29 cellular contexts compared by ENCODE assay signal in genomic region chr3:43863966-43864933, GRCh38.
"Had no signal": no experiment of that assay in that cellular context is flagged by ENCODE, and none has a peak within 500 bp of the region (broad histone marks: within the 10 kb centered on the region; RNA-seq: fewer than 3 reads in every experiment).

No MANE protein-coding gene starts in this region.

- H3K27me3 ChIP-seq: adrenal gland, body of pancreas, right lobe of liver, testis had no signal

- DNase-seq: activated CD4-positive, alpha-beta T cell treated with anti-CD3 and anti-CD28 coated beads for 4 hours; activated CD4-positive, alpha-beta T cell treated with anti-CD3 and anti-CD28 coated beads, Interleukin-2, amount 50 U/mL, for 4 hours; activated CD8-positive, alpha-beta memory T cell treated with anti-CD3 and anti-CD28 coated beads, Interleukin-2, amount 50 U/mL, for 4 hours; activated effector memory CD4-positive, alpha-beta T cell treated with anti-CD3 and anti-CD28 coated beads, Interleukin-2, amount 50 U/mL, for 16 hours; activated naive CD4-positive, alpha-beta T cell treated with anti-CD3 and anti-CD28 coated beads for 36 hours; activated naive CD8-positive, alpha-beta T cell treated with anti-CD3 and anti-CD28 coated beads for 36 hours; activated T-cell treated with anti-CD3 and anti-CD28 coated beads, Interleukin-2, amount 50 U/mL, for 1 hour; adrenal gland; body of pancreas; dorsolateral prefrontal cortex; esophagus squamous epithelium; foreskin melanocyte; heart right ventricle; left lung; lower lobe of right lung; naive B cell; nucleus accumbens; right lobe of liver; stimulated activated CD4-positive, alpha-beta T cell treated with anti-CD3 and anti-CD28 coated beads, Interleukin-12 subunit alpha, Interleukin-12 subunit beta, amount 100 ng/mL, for 4 hours; stimulated activated CD4-positive, alpha-beta T cell treated with anti-CD3 and anti-CD28 coated beads, Interleukin-4, amount 100 ng/mL, for 1 hour; stimulated activated naive CD8-positive, alpha-beta T cell treated with anti-CD3 and anti-CD28 coated beads, Interleukin-15, Interleukin-2, amounts not matched to agents 100 U/mL and 50 U/mL, for 24 hours; testis; trophoblast cell had no signal

- H3K27ac Mint-ChIP-seq: activated naive CD4-positive, alpha-beta T cell treated with anti-CD3 and anti-CD28 coated beads for 36 hours; activated naive CD8-positive, alpha-beta T cell treated with anti-CD3 and anti-CD28 coated beads for 36 hours; activated T-helper 1 cell treated with anti-CD3 and anti-CD28 coated beads, Interleukin-12 subunit alpha, Interleukin-12 subunit beta, Interleukin-2, Interleukin-4 antibody, amounts not matched to agents 30 ng/mL and 10 ng/mL and 1 ng/mL, durations not matched to agents 14 hours and 24 hours and 36 hours had no signal

- H3K4me3 Mint-ChIP-seq: activated naive CD4-positive, alpha-beta T cell treated with anti-CD3 and anti-CD28 coated beads for 36 hours; activated naive CD8-positive, alpha-beta T cell treated with anti-CD3 and anti-CD28 coated beads for 36 hours; activated T-helper 1 cell treated with anti-CD3 and anti-CD28 coated beads, Interleukin-12 subunit alpha, Interleukin-12 subunit beta, Interleukin-2, Interleukin-4 antibody, amounts not matched to agents 30 ng/mL and 10 ng/mL and 1 ng/mL, durations not matched to agents 14 hours and 24 hours and 36 hours; naive B cell had no signal

- ATAC-seq: body of pancreas; heart right ventricle; left lung; lower lobe of right lung; right lobe of liver; stimulated activated naive CD8-positive, alpha-beta T cell treated with anti-CD3 and anti-CD28 coated beads, Interleukin-15, Interleukin-2, amounts not matched to agents 100 U/mL and 50 U/mL, for 24 hours had no signal

- H3K4me1 ChIP-seq: adrenal gland, body of pancreas, esophagus squamous epithelium, heart right ventricle, left lung, lower lobe of right lung, right lobe of liver, testis had no signal

- H3K4me1 Mint-ChIP-seq: activated naive CD8-positive, alpha-beta T cell treated with anti-CD3 and anti-CD28 coated beads for 36 hours; naive B cell had no signal

- H3K9me3 Mint-ChIP-seq: activated naive CD4-positive, alpha-beta T cell treated with anti-CD3 and anti-CD28 coated beads for 36 hours; activated naive CD8-positive, alpha-beta T cell treated with anti-CD3 and anti-CD28 coated beads for 36 hours; activated T-helper 1 cell treated with anti-CD3 and anti-CD28 coated beads, Interleukin-12 subunit alpha, Interleukin-12 subunit beta, Interleukin-2, Interleukin-4 antibody, amounts not matched to agents 30 ng/mL and 10 ng/mL and 1 ng/mL, durations not matched to agents 14 hours and 24 hours and 36 hours; naive B cell had no signal

- H3K36me3 Mint-ChIP-seq: activated naive CD8-positive, alpha-beta T cell treated with anti-CD3 and anti-CD28 coated beads for 36 hours; naive B cell had no signal

- H3K36me3 ChIP-seq: adrenal gland, cardiac muscle cell, esophagus squamous epithelium, heart right ventricle, left lung, lower lobe of right lung, right lobe of liver had no signal

- H3K4me3 ChIP-seq: adrenal gland, body of pancreas, cardiac muscle cell, coronary artery, dorsolateral prefrontal cortex, esophagus squamous epithelium, heart right ventricle, left lung, lower lobe of right lung, right lobe of liver, testis had no signal

- FAIRE-seq: TTC549, urothelium cell line had no signal

- H3K9me3 ChIP-seq: adrenal gland, body of pancreas, esophagus squamous epithelium, heart right ventricle, left lung, lower lobe of right lung, right lobe of liver, testis had no signal

- H3K27ac ChIP-seq: adrenal gland, body of pancreas, cardiac muscle cell, coronary artery, dorsolateral prefrontal cortex, esophagus squamous epithelium, heart right ventricle, left lung, lower lobe of right lung, right lobe of liver, testis, VCaP had no signal
